15 cellular contexts compared by ENCODE assay signal in genomic region chr3:171249171-171249692, GRCh38.
DNase-seq lines count a peak whose midpoint lies in the region; ATAC-seq and TF ChIP-seq lines count a peak whose summit lies in the region.
"Had no signal": no experiment of that assay in that cellular context is flagged by ENCODE, and none has a peak within 500 bp of the region (broad histone marks: within the 10 kb centered on the region; RNA-seq: fewer than 3 reads in every experiment).

No MANE protein-coding gene starts in this region.

- CTCF ChIA-PET in Calu3 (lab: Charles Lee): interaction anchor here (0.8 to 1.9 kb wide), 2 partner anchors 13 to 17 kb away, joined by 3 to 4 read pairs; no protein-coding TSS in a partner anchor

- intact Hi-C loops in Calu3 (cut with micrococcal nuclease; ENCODE audit: unreplicated experiment) (no loop called here), breast epithelium (cut with DNase I; ENCODE audit: low total_unique reads) (no loop called here)

- H3K4me3 ChIP-seq in BE2C (ENCODE audit: low read depth, low read length) (no peak overlapping the region), breast epithelium (no peak overlapping the region)
- H3K4me3 ChIP-seq: GM23248, Peyer's patch, suprapubic skin had no signal

- BruUV-seq in Calu3 (replicated peaks; lab: Mats Ljungman, UMichigan): no TSS peak

- DNase-seq in BE2C: peak; percentile 77
- no peak for DNase-seq in stimulated activated naive CD4-positive, alpha-beta T cell (lab: John Stamatoyannopoulos, UW)
- no peak for DNase-seq in Calu3
- no peak for DNase-seq in breast epithelium (ENCODE audit: low spot score in 2 of 2)
- no peak for DNase-seq in retina
- DNase-seq: caudate nucleus, erythroblast, GM23248, NCI-H2029 treated with DMSO at 0.1 percent for 48 hours, Peyer's patch had no signal

- no peaks in the 10 kb centered on the region for H3K27me3 Mint-ChIP-seq in Calu3 (ENCODE audit: unreplicated experiment)
- H3K27me3 Mint-ChIP-seq: IgD-negative memory B cell had no signal

- H3K27ac Mint-ChIP-seq in Calu3 (ENCODE audit: unreplicated experiment): no peak overlapping the region
- H3K27ac Mint-ChIP-seq: IgD-negative memory B cell had no signal

- ATAC-seq in GM18907 (IDR thresholded peaks at IDR 0.05; ENCODE audit: unreplicated experiment): peak; percentile 21
- ATAC-seq in GM21737 (IDR thresholded peaks at IDR 0.05; ENCODE audit: unreplicated experiment): peak; percentile 15
- peak; percentile 7 for ATAC-seq in HG03175 (IDR thresholded peaks at IDR 0.05; ENCODE audit: unreplicated experiment)

- peaks cover 11% of the 10 kb centered on the region for H3K4me1 Mint-ChIP-seq in Calu3 (ENCODE audit: low read depth, unreplicated experiment)

- H3K27ac ChIP-seq in breast epithelium: no peak overlapping the region
- H3K27ac ChIP-seq: GM23248, Peyer's patch, suprapubic skin had no signal

- no peaks in the 10 kb centered on the region for H3K9me3 ChIP-seq in BE2C
- H3K9me3 ChIP-seq in breast epithelium: no peaks in the 10 kb centered on the region
- H3K9me3 ChIP-seq: Peyer's patch, suprapubic skin had no signal

- TF ChIP-seq POLR2A in breast epithelium (IDR thresholded peaks at IDR 0.05): no peak

- H3K36me3 ChIP-seq in BE2C: no peaks in the 10 kb centered on the region
- no peaks in the 10 kb centered on the region for H3K36me3 ChIP-seq in breast epithelium
- H3K36me3 ChIP-seq: Peyer's patch, suprapubic skin had no signal

- H3K9me3 Mint-ChIP-seq in Calu3 (ENCODE audit: low read depth, unreplicated experiment): no peaks in the 10 kb centered on the region
- H3K9me3 Mint-ChIP-seq: IgD-negative memory B cell had no signal

- no peak for TF ChIP-seq CTCF in BE2C (IDR thresholded peaks at IDR 0.05; ENCODE audit: low read depth, low read length)
- no peak for TF ChIP-seq CTCF in Calu3 (IDR thresholded peaks at IDR 0.05; ENCODE audit: unreplicated experiment)
- TF ChIP-seq CTCF in breast epithelium (IDR thresholded peaks at IDR 0.05): no peak

- H3K4me3 Mint-ChIP-seq in Calu3 (ENCODE audit: low read depth, unreplicated experiment): no peak overlapping the region

- H3K36me3 Mint-ChIP-seq in Calu3 (ENCODE audit: insufficient read depth, unreplicated experiment): no peaks in the 10 kb centered on the region

- H3K27me3 ChIP-seq in BE2C (no peaks in the 10 kb centered on the region), breast epithelium (no peaks in the 10 kb centered on the region)
- H3K27me3 ChIP-seq: Peyer's patch, suprapubic skin had no signal

- H3K4me1 ChIP-seq in BE2C (peaks cover 11% of the 10 kb centered on the region), breast epithelium (no peaks in the 10 kb centered on the region)
- H3K4me1 ChIP-seq: Peyer's patch, suprapubic skin had no signal
